ENCODE assay signal across 21 cellular contexts in the genomic region with DNA sequence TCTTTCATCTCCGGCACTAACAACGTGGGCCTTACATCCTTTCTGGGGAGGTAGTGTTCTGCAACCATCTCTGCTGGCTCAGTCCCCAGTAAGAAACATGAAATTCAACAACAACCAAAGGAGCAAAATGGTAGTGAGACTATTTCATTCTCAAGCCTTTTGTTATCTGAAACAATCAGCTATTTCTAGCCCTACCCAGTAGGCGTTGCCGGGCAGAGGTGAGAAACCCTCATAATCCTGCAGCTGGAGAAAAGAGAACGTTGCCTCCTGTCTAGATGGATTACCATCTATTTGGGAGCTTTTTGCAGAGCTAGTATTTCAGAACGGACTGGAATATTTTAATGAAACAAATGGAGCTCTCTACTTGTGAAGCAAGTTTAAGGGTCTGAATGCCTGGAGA.
A peak's percentile ranks its signal among the peaks of the same experiment; 100 is the strongest.
DNase-seq lines count a peak whose midpoint lies in the region; ATAC-seq and TF ChIP-seq lines count a peak whose summit lies in the region.
"Had no signal": no experiment of that assay in that cellular context is flagged by ENCODE, and none has a peak within 500 bp of the region (broad histone marks: within the 10 kb centered on the region; RNA-seq: fewer than 3 reads in every experiment).

No MANE protein-coding gene starts in this region.

- H3K27me3 ChIP-seq in CD8-positive, alpha-beta T cell (ENCODE audit: insufficient read depth, low read length) = no peaks in the 10 kb centered on the region
- H3K27me3 ChIP-seq in PC-3 (ENCODE audit: low read length) = no peaks in the 10 kb centered on the region; the same call in 1 of the 2 replicates
- H3K27me3 ChIP-seq in transverse colon = no peaks in the 10 kb centered on the region
- H3K27me3 ChIP-seq: BE2C, SJSA1 had no signal

- BruUV-seq in PC-3 (replicated peaks; lab: Mats Ljungman, UMichigan) = no TSS peak

- H3K9me3 ChIP-seq in CD8-positive, alpha-beta T cell (ENCODE audit: low read length) = no peaks in the 10 kb centered on the region
- no peaks in the 10 kb centered on the region for H3K9me3 ChIP-seq in PC-3 (ENCODE audit: low read length)
- no peaks in the 10 kb centered on the region for H3K9me3 ChIP-seq in transverse colon
- H3K9me3 ChIP-seq: BE2C, SJSA1 had no signal

- no peaks in the 10 kb centered on the region for H3K27me3 Mint-ChIP-seq in CD8-positive, alpha-beta T cell (ENCODE audit: low read depth)

- TF ChIP-seq POLR2A in transverse colon (IDR thresholded peaks at IDR 0.05) = no peak

- no peaks in the 10 kb centered on the region for H3K79me2 ChIP-seq in PC-3 (ENCODE audit: low read length)

- no peak overlapping the region for H3K27ac ChIP-seq in CD8-positive, alpha-beta T cell (ENCODE audit: low read depth, low read length)
- H3K27ac ChIP-seq in PC-3 (ENCODE audit: low read length) (no peak overlapping the region), transverse colon (no peak overlapping the region)
- H3K27ac ChIP-seq: KMS-11, SJSA1 had no signal

- no peak overlapping the region for H3K9ac ChIP-seq in PC-3 (ENCODE audit: low read length)
- H3K9ac ChIP-seq: KMS-11 had no signal

- H3K4me1 Mint-ChIP-seq in CD8-positive, alpha-beta T cell (ENCODE audit: low read depth) = peaks cover 19% of the 10 kb centered on the region

- no peak overlapping the region for H3K4me3 Mint-ChIP-seq in CD8-positive, alpha-beta T cell

- ATAC-seq in CD8-positive, alpha-beta T cell = no peak
- ATAC-seq in PC-3 = no peak
- ATAC-seq in left colon = peak; percentile 74
- no peak for ATAC-seq in HG03039 (IDR thresholded peaks at IDR 0.05; ENCODE audit: unreplicated experiment)
- ATAC-seq: Right ventricle myocardium inferior had no signal

- no peaks in the 10 kb centered on the region for H3K9me2 ChIP-seq in PC-3 (replicated peaks; ENCODE audit: low read length)

- WGBS in transverse colon (ENCODE audit: low coverage in 1 of 2), 2 donors = 58% methylated on average over 6 of the region's 6 CpGs; no CpG with 5 or more reads in 1 of the 2 donors

- DNase-seq in CD8-positive, alpha-beta T cell = no peak
- DNase-seq in PC-3 (peak; percentile 2), left colon (peak in 1 of 2 donors; percentile 24), transverse colon (peak; percentile 15), NCI-H345 (lab: John Stamatoyannopoulos, UW) (no peak), NCI-H2227 (lab: John Stamatoyannopoulos, UW; ENCODE audit: unreplicated experiment) (no peak)
- DNase-seq: BE2C, Calu3, DMS153, IMR-90, NCI-H1092 treated with DMSO at 0.1 percent for 48 hours, NCI-H146, NCI-H2029, NCI-H226, NCI-H524 treated with DMSO at 0.1 percent for 48 hours, NCI-H82, OCI-M1 had no signal

- no peaks in the 10 kb centered on the region for H3K9me3 Mint-ChIP-seq in CD8-positive, alpha-beta T cell

- TF ChIP-seq CTCF in CD8-positive, alpha-beta T cell (IDR thresholded peaks at IDR 0.05) = no peak
- no peak for TF ChIP-seq CTCF in PC-3 (conservative IDR thresholded peaks at IDR 0.05; ENCODE audit: low read depth, low read length)
- TF ChIP-seq CTCF in transverse colon (IDR thresholded peaks at IDR 0.05) = no peak

- POLR2A ChIA-PET in CD8-positive, alpha-beta T cell (lab: Charles Lee) = no interaction called here
- POLR2A ChIA-PET in PC-3 (lab: Charles Lee; ENCODE audit: unreplicated experiment) = no interaction called here

- H3F3A ChIP-seq in PC-3 (ENCODE audit: low read length, unreplicated experiment) = no peaks in the 10 kb centered on the region

- TF ChIP-seq EP300 in transverse colon (IDR thresholded peaks at IDR 0.05; ENCODE audit: low read depth) = no peak

- H4K20me1 ChIP-seq in PC-3 (ENCODE audit: low read length) = no peaks in the 10 kb centered on the region

- in situ Hi-C loops in transverse colon (cut with MboI; ENCODE audit: low pct_ligation_motif_present in 1 of 4, low pct_unique_long_range_greater_than_20kb in 1 of 4, low sequenced_read_pairs in 3 of 4) = loop anchor here in 2 of 4 donors (10.0 to 25.0 kb wide), 3 partner anchors 109 to 516 kb away; no protein-coding TSS in a partner anchor

- H2AFZ ChIP-seq in PC-3 (ENCODE audit: low read length) = no peak overlapping the region

- H3K4me2 ChIP-seq in PC-3 (ENCODE audit: low read length) = no peak overlapping the region
- H3K4me2 ChIP-seq: KMS-11 had no signal

- H3K36me3 ChIP-seq in CD8-positive, alpha-beta T cell (ENCODE audit: insufficient read depth, low read length) = no peaks in the 10 kb centered on the region
- H3K36me3 ChIP-seq in PC-3 (ENCODE audit: low read depth, low read length) (no peaks in the 10 kb centered on the region), transverse colon (no peaks in the 10 kb centered on the region)
- H3K36me3 ChIP-seq: BE2C, SJSA1 had no signal

- H3K27ac Mint-ChIP-seq in CD8-positive, alpha-beta T cell = peak overlapping the region; percentile 49

- H3K4me3 ChIP-seq in CD8-positive, alpha-beta T cell (ENCODE audit: low read depth, low read length) = no peak overlapping the region
- H3K4me3 ChIP-seq in PC-3 (ENCODE audit: low read length) (no peak overlapping the region), transverse colon (no peak overlapping the region)
- H3K4me3 ChIP-seq: SJSA1 had no signal

- H3K36me3 Mint-ChIP-seq in CD8-positive, alpha-beta T cell = no peaks in the 10 kb centered on the region

- CTCF ChIA-PET in CD8-positive, alpha-beta T cell (lab: Charles Lee) = interaction anchor here (0.6 kb wide), 2 partner anchors 988 to 1772 kb away, joined by 3 read pairs; no protein-coding TSS in a partner anchor
- CTCF ChIA-PET in PC-3 (lab: Charles Lee) = no interaction called here

- intact Hi-C loops in CD8-positive, alpha-beta T cell (cut with DNase I, micrococcal nuclease) = loop anchor here in 1 of 2 experiments (2.0 to 10.0 kb wide), 2 partner anchors 123 to 521 kb away; no protein-coding TSS in a partner anchor
- intact Hi-C loops in PC-3 (cut with micrococcal nuclease) (no loop called here), left colon (cut with DNase I, micrococcal nuclease) (no loop called here), transverse colon (cut with DNase I; ENCODE audit: low total_unique reads) (no loop called here)

- peaks cover 18% of the 10 kb centered on the region for H3K4me1 ChIP-seq in CD8-positive, alpha-beta T cell (ENCODE audit: insufficient read depth, low read length)
- H3K4me1 ChIP-seq in PC-3 (ENCODE audit: insufficient read depth, low read length) (no peaks in the 10 kb centered on the region), transverse colon (no peaks in the 10 kb centered on the region)
- H3K4me1 ChIP-seq: BE2C, SJSA1 had no signal

Comparison
In these comparisons a context has a peak if more than half of its experiments do, and no peak if none do; other contexts are left out.
1. DNase-seq: peak in PC-3 (single experiment) and transverse colon (single experiment); none in CD8-positive, alpha-beta T cell (0 of 7), NCI-H345 (single experiment) and NCI-H2227 (single experiment).